25 cellular contexts compared by ENCODE assay signal in genomic region chr21:27545754-27546349, GRCh38.
DNase-seq lines count a peak whose midpoint lies in the region; ATAC-seq and TF ChIP-seq lines count a peak whose summit lies in the region.
"Had no signal": no experiment of that assay in that cellular context is flagged by ENCODE, and none has a peak within 500 bp of the region (broad histone marks: within the 10 kb centered on the region; RNA-seq: fewer than 3 reads in every experiment).

No MANE protein-coding gene starts in this region.

- no peak for TF ChIP-seq POLR2A in gastroesophageal sphincter (IDR thresholded peaks at IDR 0.05)

- H3K4me1 Mint-ChIP-seq in activated naive CD8-positive, alpha-beta T cell treated with anti-CD3 and anti-CD28 coated beads, Interleukin-2, amount 50 U/mL, for 24 hours: no peaks in the 10 kb centered on the region
- H3K4me1 Mint-ChIP-seq: CD14-positive monocyte; CD8-positive, alpha-beta memory T cell had no signal

- H3K36me3 ChIP-seq in endocrine pancreas (ENCODE audit: control insufficient read depth, insufficient read depth, low read length) (no peaks in the 10 kb centered on the region), left ventricle myocardium inferior (no peaks in the 10 kb centered on the region), gastroesophageal sphincter (no peaks in the 10 kb centered on the region)
- H3K36me3 ChIP-seq: BE2C, MG63 had no signal

- intact Hi-C loops in left ventricle myocardium inferior (cut with micrococcal nuclease): no loop called here

- H3K4me1 ChIP-seq in endocrine pancreas (ENCODE audit: control insufficient read depth, insufficient read depth, low read length) (no peaks in the 10 kb centered on the region), left ventricle myocardium inferior (peaks cover 16% of the 10 kb centered on the region), gastroesophageal sphincter (peaks cover 0 to 15% (median 0%) of the 10 kb centered on the region in 3 donors)

- 66 to 94% methylated on average over 4 of the region's 4 CpGs for WGBS in gastroesophageal sphincter (ENCODE audit: low coverage in 1 of 2), 2 donors

- H3K9ac ChIP-seq in endocrine pancreas (ENCODE audit: control insufficient read depth, insufficient read depth, low read length): no peak overlapping the region

- no peaks in the 10 kb centered on the region for H3K27me3 Mint-ChIP-seq in activated naive CD8-positive, alpha-beta T cell treated with anti-CD3 and anti-CD28 coated beads, Interleukin-2, amount 50 U/mL, for 24 hours
- H3K27me3 Mint-ChIP-seq: CD8-positive, alpha-beta memory T cell had no signal

- H3K27ac ChIP-seq in left ventricle myocardium inferior (replicated peaks) (no peak overlapping the region), gastroesophageal sphincter (no peak overlapping the region)
- H3K27ac ChIP-seq: 22Rv1 had no signal

- DNase-seq in NCI-H2171 treated with DMSO at 0.1 percent for 48 hours (lab: John Stamatoyannopoulos, UW) (peak; percentile 27), NCI-H2171 (lab: John Stamatoyannopoulos, UW) (no peak), NCI-H524 treated with DMSO at 0.1 percent for 48 hours (lab: John Stamatoyannopoulos, UW) (peak; percentile 64), OCI-M1 (lab: John Stamatoyannopoulos, UW) (no peak), left ventricle myocardium inferior (no peak)
- DNase-seq in activated naive CD8-positive, alpha-beta T cell treated with anti-CD3 and anti-CD28 coated beads, Interleukin-2, amount 50 U/mL, for 24 hours: no peak
- DNase-seq: BE2C; CD8-positive, alpha-beta memory T cell; DMS 273 treated with DMSO at 0.1 percent for 48 hours; DND-41; GOT3; HCEC 1CT; IMR-90; KG1; MG63; NCI-H1417 treated with DMSO at 0.1 percent for 48 hours; NCI-H1694 treated with DMSO at 0.1 percent for 48 hours; NCI-H2081 treated with DMSO at 0.1 percent for 48 hours; NCI-H510A; NCI-H748 treated with DMSO at 0.1 percent for 48 hours; PC-3 had no signal

- no peaks in the 10 kb centered on the region for H3K36me3 Mint-ChIP-seq in activated naive CD8-positive, alpha-beta T cell treated with anti-CD3 and anti-CD28 coated beads, Interleukin-2, amount 50 U/mL, for 24 hours (ENCODE audit: low read depth)
- H3K36me3 Mint-ChIP-seq: CD14-positive monocyte; CD8-positive, alpha-beta memory T cell had no signal

- peak overlapping the region; percentile 45 for H3K4me3 ChIP-seq in endocrine pancreas (ENCODE audit: control insufficient read depth, insufficient read depth, low read length)
- no peak overlapping the region for H3K4me3 ChIP-seq in left ventricle myocardium inferior
- H3K4me3 ChIP-seq in gastroesophageal sphincter: no peak overlapping the region
- H3K4me3 ChIP-seq: MG63 had no signal

- H3K9me3 ChIP-seq in endocrine pancreas (ENCODE audit: control insufficient read depth, low read length): no peaks in the 10 kb centered on the region
- peaks cover 4% of the 10 kb centered on the region for H3K9me3 ChIP-seq in left ventricle myocardium inferior (replicated peaks)
- H3K9me3 ChIP-seq in gastroesophageal sphincter: no peaks in the 10 kb centered on the region
- H3K9me3 ChIP-seq: MG63 had no signal

- H3K27me3 ChIP-seq in endocrine pancreas (ENCODE audit: control insufficient read depth, insufficient read depth, low read length): no peaks in the 10 kb centered on the region
- H3K27me3 ChIP-seq in left ventricle myocardium inferior (ENCODE audit: low read depth): no peaks in the 10 kb centered on the region
- no peaks in the 10 kb centered on the region for H3K27me3 ChIP-seq in gastroesophageal sphincter
- H3K27me3 ChIP-seq: BE2C, MG63 had no signal

- TF ChIP-seq CTCF in left ventricle myocardium inferior (IDR thresholded peaks at IDR 0.05; ENCODE audit: borderline replicate concordance) (no peak), gastroesophageal sphincter (IDR thresholded peaks at IDR 0.05) (no peak)

- no peak for ATAC-seq in activated naive CD8-positive, alpha-beta T cell treated with anti-CD3 and anti-CD28 coated beads, Interleukin-2, amount 50 U/mL, for 24 hours
- no peak for ATAC-seq in gastroesophageal sphincter
- ATAC-seq: PC-3 had no signal

- peaks cover 17% of the 10 kb centered on the region for H3K9me3 Mint-ChIP-seq in activated naive CD8-positive, alpha-beta T cell treated with anti-CD3 and anti-CD28 coated beads, Interleukin-2, amount 50 U/mL, for 24 hours

- no peak overlapping the region for H3K27ac Mint-ChIP-seq in activated naive CD8-positive, alpha-beta T cell treated with anti-CD3 and anti-CD28 coated beads, Interleukin-2, amount 50 U/mL, for 24 hours
- H3K27ac Mint-ChIP-seq: CD14-positive monocyte; CD8-positive, alpha-beta memory T cell had no signal

- no peak overlapping the region for H3K4me3 Mint-ChIP-seq in activated naive CD8-positive, alpha-beta T cell treated with anti-CD3 and anti-CD28 coated beads, Interleukin-2, amount 50 U/mL, for 24 hours
- H3K4me3 Mint-ChIP-seq: CD14-positive monocyte; CD8-positive, alpha-beta memory T cell had no signal

- TF ChIP-seq EP300 in gastroesophageal sphincter (IDR thresholded peaks at IDR 0.05): no peak

Comparison
In these comparisons a context has a peak if more than half of its experiments do, and no peak if none do; other contexts are left out.
1. DNase-seq: peak in NCI-H2171 treated with DMSO at 0.1 percent for 48 hours (single experiment) and NCI-H524 treated with DMSO at 0.1 percent for 48 hours (single experiment); none in NCI-H2171 (single experiment), OCI-M1 (single experiment), activated naive CD8-positive, alpha-beta T cell treated with anti-CD3 and anti-CD28 coated beads, Interleukin-2, amount 50 U/mL, for 24 hours (single experiment) and left ventricle myocardium inferior (single experiment).